In genomic region chr10:103493911-103494877, GRCh38 we compare ENCODE assay signal across 8 cellular contexts. TPM values are rescaled to one million over a fixed set of nuclear protein-coding genes. Genes with fewer than 3 reads are reported as not detected.
DNase-seq lines count a peak whose midpoint lies in the region; ATAC-seq and TF ChIP-seq lines count a peak whose summit lies in the region.

No MANE protein-coding gene starts in this region.

- H3K9me3 Mint-ChIP-seq in activated naive CD8-positive, alpha-beta T cell treated with anti-CD3 and anti-CD28 coated beads, Interleukin-2, amount 50 U/mL, for 24 hours, result no peaks in the 10 kb centered on the region

- H2BK5ac ChIP-seq in IMR-90 (ENCODE audit: low read depth, low read length, poor library complexity, severe bottlenecking), result no peak overlapping the region

- H4K8ac ChIP-seq in IMR-90 (ENCODE audit: low read depth in 2 of 2, low read length in 2 of 2), result no peak overlapping the region

- no peaks in the 10 kb centered on the region for H3K9me3 ChIP-seq in IMR-90 (ENCODE audit: control insufficient read depth, insufficient read depth, low read length)
- no peaks in the 10 kb centered on the region for H3K9me3 ChIP-seq in iPS-18a (ENCODE audit: control insufficient read depth, low read depth, low read length)

- H3K4me1 ChIP-seq in IMR-90 (ENCODE audit: control insufficient read depth, insufficient read depth, low read length) (peaks cover 19% of the 10 kb centered on the region), iPS-18a (ENCODE audit: control insufficient read depth, low read depth, low read length) (no peaks in the 10 kb centered on the region)

- CTCF ChIA-PET in IMR-90 (lab: Yijun Ruan, JAX), result no interaction called here

- no peak overlapping the region for H2BK15ac ChIP-seq in IMR-90 (ENCODE audit: low read depth, low read length)

- H3K4me3 ChIP-seq in IMR-90 (ENCODE audit: insufficient read depth, low read depth, low read length), result peak overlapping the region; percentile 35
- H3K4me3 ChIP-seq in iPS-18a (ENCODE audit: low read length), result peak overlapping the region; percentile 57

- H4K5ac ChIP-seq in IMR-90 (ENCODE audit: low read depth, low read length), result no peak overlapping the region

- peaks cover 9% of the 10 kb centered on the region; the same call in 1 of the 2 replicates for H3K9me1 ChIP-seq in IMR-90 (ENCODE audit: insufficient read depth, low read length)

- POLR2A ChIA-PET in IMR-90 (lab: Charles Lee; ENCODE audit: unreplicated experiment), result no interaction called here

- BruUV-seq in IMR-90 (replicated peaks; lab: Mats Ljungman, UMichigan), result no TSS peak

- WGBS in IMR-90 (ENCODE audit: extremely low coverage in 2 of 2, insufficient read length in 1 of 2), 2 experiments, result 2% methylated on average over 51 of the region's 92 CpGs; no CpG with 5 or more reads in 1 of the 2 experiments

- H4K20me1 ChIP-seq in IMR-90 (ENCODE audit: insufficient read depth, low read length), result peaks cover 16% of the 10 kb centered on the region; the same call in 1 of the 2 replicates

- no peak overlapping the region for H3K4ac ChIP-seq in IMR-90 (ENCODE audit: low read depth, low read length)

- H2BK20ac ChIP-seq in IMR-90 (ENCODE audit: low read depth, low read length), result no peak overlapping the region

- DNase-seq in CD1c-positive myeloid dendritic cell (ENCODE audit: extremely low spot score) (peak; percentile 40), IMR-90 (no peak), Ammon's horn (ENCODE audit: low spot score) (no peak), SHP77 treated with DMSO at 0.1 percent for 48 hours (lab: John Stamatoyannopoulos, UW) (no peak)
- DNase-seq in activated naive CD8-positive, alpha-beta T cell treated with anti-CD3 and anti-CD28 coated beads, Interleukin-2, amount 50 U/mL, for 24 hours, result no peak
- DNase-seq in stimulated activated CD4-positive, alpha-beta T cell treated with anti-CD3 and anti-CD28 coated beads, Interleukin-4, amount 100 ng/mL, for 1 hour, result peak; percentile 26

- H3K56ac ChIP-seq in IMR-90 (ENCODE audit: extremely low read depth, insufficient read depth, low read length), result no peak overlapping the region

- no peaks in the 10 kb centered on the region for H3K36me3 Mint-ChIP-seq in activated naive CD8-positive, alpha-beta T cell treated with anti-CD3 and anti-CD28 coated beads, Interleukin-2, amount 50 U/mL, for 24 hours (ENCODE audit: low read depth)

- peak; percentile 7 for ATAC-seq in IMR-90 (ENCODE audit: low read depth)
- ATAC-seq in activated naive CD8-positive, alpha-beta T cell treated with anti-CD3 and anti-CD28 coated beads, Interleukin-2, amount 50 U/mL, for 24 hours, result no peak
- ATAC-seq in HG03039 (IDR thresholded peaks at IDR 0.05; ENCODE audit: unreplicated experiment), result no peak

- no peaks in the 10 kb centered on the region for H3K79me1 ChIP-seq in IMR-90 (ENCODE audit: low read depth in 1 of 2, low read length in 2 of 2)

- H3K36me3 ChIP-seq in IMR-90 (ENCODE audit: control insufficient read depth, insufficient read depth, low read length) (no peaks in the 10 kb centered on the region), iPS-18a (ENCODE audit: control insufficient read depth, low read depth, low read length) (no peaks in the 10 kb centered on the region)

- no peak overlapping the region for H2AK5ac ChIP-seq in IMR-90 (ENCODE audit: low read depth, low read length)

- in situ Hi-C loops in IMR-90 (cut with MboI; ENCODE audit: low sequenced_read_pairs), result loop anchor here (10.0 kb wide), 1 partner anchor 191 kb away; no protein-coding TSS in a partner anchor

- no peak for TF ChIP-seq POLR2A in IMR-90 (IDR thresholded peaks at IDR 0.05; ENCODE audit: low read depth, low read length)

- intact Hi-C loops in IMR-90 (cut with micrococcal nuclease), result no loop called here

- no peak overlapping the region for H3K18ac ChIP-seq in IMR-90 (ENCODE audit: low read depth, low read length)

- H3K4me2 ChIP-seq in IMR-90 (ENCODE audit: low read depth, low read length), result peak overlapping the region; percentile 54

- H3K27ac ChIP-seq in IMR-90 (ENCODE audit: insufficient read depth, low read length) (no peak overlapping the region), iPS-18a (ENCODE audit: low read length) (no peak overlapping the region)

- H3K27me3 ChIP-seq in IMR-90 (ENCODE audit: control insufficient read depth, insufficient read depth, low read length) (peaks cover 66% of the 10 kb centered on the region), iPS-18a (ENCODE audit: control insufficient read depth, insufficient read depth, low read length) (peaks cover 52% of the 10 kb centered on the region)

- no peak overlapping the region for H3K27ac Mint-ChIP-seq in activated naive CD8-positive, alpha-beta T cell treated with anti-CD3 and anti-CD28 coated beads, Interleukin-2, amount 50 U/mL, for 24 hours

- TF ChIP-seq CTCF in IMR-90 (conservative IDR thresholded peaks at IDR 0.05; ENCODE audit: low read depth, low read length), result no peak

- H3K14ac ChIP-seq in IMR-90 (replicated peaks; ENCODE audit: low read depth, low read length), result no peak overlapping the region

- H3K4me3 Mint-ChIP-seq in activated naive CD8-positive, alpha-beta T cell treated with anti-CD3 and anti-CD28 coated beads, Interleukin-2, amount 50 U/mL, for 24 hours, result peak overlapping the region; percentile 62

- H3K9ac ChIP-seq in IMR-90 (ENCODE audit: low read depth, low read length) (no peak overlapping the region), iPS-18a (ENCODE audit: low read length) (no peak overlapping the region)

- peaks cover 27% of the 10 kb centered on the region for H3K4me1 Mint-ChIP-seq in activated naive CD8-positive, alpha-beta T cell treated with anti-CD3 and anti-CD28 coated beads, Interleukin-2, amount 50 U/mL, for 24 hours

- H2AK9ac ChIP-seq in IMR-90 (replicated peaks; ENCODE audit: low read depth, low read length, poor library complexity), result peak overlapping the region; percentile 18

- peak overlapping the region; percentile 74 for H2AFZ ChIP-seq in IMR-90 (replicated peaks; ENCODE audit: low read length, poor library complexity)

- 0 out of 2 replicates have a peak overlapping the region, but pooled peaks have one; percentile 69 for H3K23ac ChIP-seq in IMR-90 (ENCODE audit: low read depth, low read length)

- H4K91ac ChIP-seq in IMR-90 (ENCODE audit: insufficient read depth, low read depth, low read length), result no peak overlapping the region

- peaks cover 59% of the 10 kb centered on the region for H3K27me3 Mint-ChIP-seq in activated naive CD8-positive, alpha-beta T cell treated with anti-CD3 and anti-CD28 coated beads, Interleukin-2, amount 50 U/mL, for 24 hours

- dilution Hi-C loops in IMR-90 (cut with HindIII; ENCODE audit: low sequenced_read_pairs, unreplicated experiment), result no loop called here

- H2BK120ac ChIP-seq in IMR-90 (ENCODE audit: low read depth, low read length), result no peak overlapping the region

- TF ChIP-seq RAD21 in IMR-90 (IDR thresholded peaks at IDR 0.05; ENCODE audit: low read length), result no peak

TF ChIP-seq in IMR-90, 13 proteins besides CTCF, POLR2A, EP300 and RAD21:
- TF ChIP-seq RFX5 (IDR thresholded peaks at IDR 0.05; ENCODE audit: low read depth, low read length), result no peak
- TF ChIP-seq CHD1 (IDR thresholded peaks at IDR 0.05; ENCODE audit: low read depth, low read length), result no peak
- no peak for TF ChIP-seq RCOR1 (IDR thresholded peaks at IDR 0.05; ENCODE audit: insufficient replicate concordance, low read length)
- no peak for TF ChIP-seq ELK1 (IDR thresholded peaks at IDR 0.05; ENCODE audit: borderline replicate concordance, low read depth, low read length)
- no peak for TF ChIP-seq CEBPB (IDR thresholded peaks at IDR 0.05; ENCODE audit: low read depth, low read length)
- no peak for TF ChIP-seq NFE2L2 (IDR thresholded peaks at IDR 0.05; ENCODE audit: low read depth, low read length)
- no peak for TF ChIP-seq MAZ (IDR thresholded peaks at IDR 0.05; ENCODE audit: borderline replicate concordance, low read depth, low read length)
- TF ChIP-seq USF2 (IDR thresholded peaks at IDR 0.05; ENCODE audit: low read depth, low read length), result no peak

RNA-seq across cellular contexts. Expression of gene NEURL1, which starts 0.7 kb away (rescaled TPM):
- total RNA-seq in IMR-90 (2012; rRNA removed), result 0.28 and 0.36 TPM in 2 replicates
- polyA plus RNA-seq in IMR-90 (2012; rRNA removed), result 0.82 and 1.5 TPM in 2 replicates
- 0.25 and 1.3 TPM in 2 replicates for polyA plus RNA-seq in IMR-90 (2012; cell fraction: cytosol; rRNA removed)
- polyA plus RNA-seq in IMR-90 (2012; cell fraction: nucleus; rRNA removed; ENCODE audit: low replicate concordance), result 2.0 and 3.6 TPM in 2 replicates

RNA-seq across cellular contexts. Expression of gene CALHM3, which starts 15.2 kb away (rescaled TPM):
- total RNA-seq in IMR-90 (2012; rRNA removed), result not detected in 2 replicates
- polyA plus RNA-seq in IMR-90 (2012; rRNA removed), result not detected in 2 replicates
- polyA plus RNA-seq in IMR-90 (2012; cell fraction: cytosol; rRNA removed), result not detected in 2 replicates
- polyA plus RNA-seq in IMR-90 (2012; cell fraction: nucleus; rRNA removed; ENCODE audit: low replicate concordance), result not detected in 2 replicates

RNA-seq across cellular contexts. Expression of gene CALHM1, which starts 35.5 kb away (rescaled TPM):
- not detected in 2 replicates for total RNA-seq in IMR-90 (2012; rRNA removed)
- not detected in 2 replicates for polyA plus RNA-seq in IMR-90 (2012; rRNA removed)
- not detected in 2 replicates for polyA plus RNA-seq in IMR-90 (2012; cell fraction: cytosol; rRNA removed)
- polyA plus RNA-seq in IMR-90 (2012; cell fraction: nucleus; rRNA removed; ENCODE audit: low replicate concordance), result not detected in 2 replicates

RNA-seq across cellular contexts. Expression of gene CALHM2, which starts 42.0 kb away (rescaled TPM):
- total RNA-seq in IMR-90 (2012; rRNA removed), result 2.2 and 2.5 TPM in 2 replicates
- polyA plus RNA-seq in IMR-90 (2012; rRNA removed), result 7.9 and 9.0 TPM in 2 replicates
- polyA plus RNA-seq in IMR-90 (2012; cell fraction: cytosol; rRNA removed), result 7.2 and 13.4 TPM in 2 replicates
- polyA plus RNA-seq in IMR-90 (2012; cell fraction: nucleus; rRNA removed; ENCODE audit: low replicate concordance), result 7.4 and 12.8 TPM in 2 replicates

Comparison
In these comparisons a context has a peak if more than half of its experiments do, and no peak if none do; other contexts are left out.
1. DNase-seq: peak in CD1c-positive myeloid dendritic cell (single experiment) and stimulated activated CD4-positive, alpha-beta T cell treated with anti-CD3 and anti-CD28 coated beads, Interleukin-4, amount 100 ng/mL, for 1 hour (single experiment); none in IMR-90 (single experiment), activated naive CD8-positive, alpha-beta T cell treated with anti-CD3 and anti-CD28 coated beads, Interleukin-2, amount 50 U/mL, for 24 hours (single experiment), Ammon's horn (single experiment) and SHP77 treated with DMSO at 0.1 percent for 48 hours (single experiment).